In the genomic region with DNA sequence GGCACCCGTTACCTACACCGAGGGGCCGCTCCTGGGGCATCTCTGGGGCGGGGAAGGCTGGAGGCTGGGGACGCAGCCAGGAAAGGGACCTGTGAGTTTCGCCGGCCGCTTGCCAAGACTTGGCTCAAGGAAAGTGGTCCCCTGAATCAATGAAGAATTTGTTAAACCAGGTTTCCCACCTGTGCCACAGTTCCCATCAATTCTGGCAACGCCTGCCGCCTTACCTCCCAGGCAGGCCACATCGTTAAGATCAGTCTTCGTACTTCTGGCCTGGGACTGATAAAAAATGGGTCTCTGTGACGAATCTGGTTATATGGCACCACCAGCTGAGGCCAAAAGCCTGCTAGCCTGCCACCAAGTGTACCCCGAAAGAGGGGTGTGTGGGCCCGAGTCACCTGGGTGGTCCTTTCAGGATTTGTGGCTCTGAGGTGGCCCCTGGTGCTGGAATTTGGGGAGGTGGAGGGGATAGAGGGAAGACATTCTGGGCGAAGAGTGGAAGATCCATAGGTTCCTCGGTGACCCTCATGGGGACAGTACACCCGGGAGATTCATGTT, we compare ENCODE assay signal across 8 cellular contexts. TPM values are rescaled to one million over a fixed set of nuclear protein-coding genes. Genes with fewer than 3 reads are reported as not detected.
DNase-seq lines count a peak whose midpoint lies in the region; TF ChIP-seq lines count a peak whose summit lies in the region.

No MANE protein-coding gene starts in this region.

- H3K4me1 Mint-ChIP-seq in neural progenitor cell: peaks cover 31% of the 10 kb centered on the region

- peak overlapping the region; percentile 62; the same call in 1 of the 2 replicates for H3K9ac ChIP-seq in BLaER1
- peak overlapping the region; percentile 71 for H3K9ac ChIP-seq in OCI-LY3 (ENCODE audit: low read length)
- H3K9ac ChIP-seq in endocrine pancreas (ENCODE audit: control insufficient read depth, insufficient read depth, low read length): peak overlapping the region; percentile 54
- no peak overlapping the region for H3K9ac ChIP-seq in neural progenitor cell

- peak overlapping the region; percentile 82 for H3K4me3 Mint-ChIP-seq in neural progenitor cell

- TF ChIP-seq CTCF in OCI-LY3 (IDR thresholded peaks at IDR 0.05; ENCODE audit: low read depth, low read length): no peak
- no peak for TF ChIP-seq CTCF in neural progenitor cell (IDR thresholded peaks at IDR 0.05)

- H3K27me3 ChIP-seq in BLaER1 (peaks cover 48% of the 10 kb centered on the region), OCI-LY3 (ENCODE audit: low read depth, low read length) (peaks cover 40% of the 10 kb centered on the region), endocrine pancreas (ENCODE audit: control insufficient read depth, insufficient read depth, low read length) (no peaks in the 10 kb centered on the region), neural progenitor cell (peaks cover 60% of the 10 kb centered on the region)

- H3K4me1 ChIP-seq in BLaER1 (peaks cover 59% of the 10 kb centered on the region), OCI-LY3 (ENCODE audit: low read length) (peaks cover 22% of the 10 kb centered on the region), endocrine pancreas (ENCODE audit: control insufficient read depth, insufficient read depth, low read length) (no peaks in the 10 kb centered on the region), neural progenitor cell (no peaks in the 10 kb centered on the region)

- no peaks in the 10 kb centered on the region for H3K36me3 Mint-ChIP-seq in neural progenitor cell

- peak overlapping the region; percentile 83 for H2AFZ ChIP-seq in OCI-LY3 (ENCODE audit: low read depth, low read length)
- H2AFZ ChIP-seq in neural progenitor cell (replicated peaks): peak overlapping the region; percentile 96

- H3K4me3 ChIP-seq in BLaER1 (peak overlapping the region; percentile 74), OCI-LY3 (ENCODE audit: low read length) (peak overlapping the region; percentile 87), endocrine pancreas (ENCODE audit: control insufficient read depth, insufficient read depth, low read length) (no peak overlapping the region), neural progenitor cell (peak overlapping the region; percentile 75)

- H3K27ac ChIP-seq in BLaER1: no peak overlapping the region
- no peak overlapping the region for H3K27ac ChIP-seq in OCI-LY3 (ENCODE audit: low read length)
- H3K27ac ChIP-seq in neural progenitor cell: no peak overlapping the region

- H3K4me2 ChIP-seq in BLaER1: peak overlapping the region; percentile 91
- H3K4me2 ChIP-seq in OCI-LY3 (ENCODE audit: low read length): peak overlapping the region; percentile 99
- H3K4me2 ChIP-seq in neural progenitor cell: peak overlapping the region; percentile 83

- H3K79me2 ChIP-seq in OCI-LY3 (ENCODE audit: low read length): no peaks in the 10 kb centered on the region
- no peaks in the 10 kb centered on the region for H3K79me2 ChIP-seq in neural progenitor cell (ENCODE audit: low read depth)

- H3K27me3 Mint-ChIP-seq in neural progenitor cell (ENCODE audit: insufficient read depth, low read depth): peaks cover 42% of the 10 kb centered on the region

- H3K9me3 ChIP-seq in BLaER1: no peaks in the 10 kb centered on the region
- no peaks in the 10 kb centered on the region for H3K9me3 ChIP-seq in OCI-LY3 (ENCODE audit: insufficient read depth, low read length)
- H3K9me3 ChIP-seq in endocrine pancreas (ENCODE audit: control insufficient read depth, low read length): no peaks in the 10 kb centered on the region
- no peaks in the 10 kb centered on the region for H3K9me3 ChIP-seq in neural progenitor cell (ENCODE audit: low read depth)

- H3F3A ChIP-seq in neural progenitor cell (ENCODE audit: low read depth): peaks cover 20% of the 10 kb centered on the region

- H4K20me1 ChIP-seq in BLaER1: peaks cover 15% of the 10 kb centered on the region
- H4K20me1 ChIP-seq in OCI-LY3 (ENCODE audit: insufficient read depth, low read length): no peaks in the 10 kb centered on the region
- peaks cover 12% of the 10 kb centered on the region for H4K20me1 ChIP-seq in neural progenitor cell (ENCODE audit: low read depth)

- no peak for DNase-seq in neural progenitor cell (ENCODE audit: low spot score)
- DNase-seq in NOMO-1 treated with DMSO at 0.1 percent for 48 hours (lab: John Stamatoyannopoulos, UW; ENCODE audit: unreplicated experiment): no peak
- DNase-seq in pons (ENCODE audit: low spot score): no peak
- DNase-seq in hepatic stellate cell (ENCODE audit: low spot score): no peak
- no peak for DNase-seq in dedifferentiated amniotic fluid mesenchymal stem cell (ENCODE audit: extremely low spot score)

- H3K9me3 Mint-ChIP-seq in neural progenitor cell: no peaks in the 10 kb centered on the region

- H3K27ac Mint-ChIP-seq in neural progenitor cell: no peak overlapping the region

- no peaks in the 10 kb centered on the region for H3K36me3 ChIP-seq in BLaER1
- no peaks in the 10 kb centered on the region for H3K36me3 ChIP-seq in OCI-LY3 (replicated peaks; ENCODE audit: low read depth, low read length)
- H3K36me3 ChIP-seq in endocrine pancreas (ENCODE audit: control insufficient read depth, insufficient read depth, low read length): no peaks in the 10 kb centered on the region
- no peaks in the 10 kb centered on the region for H3K36me3 ChIP-seq in neural progenitor cell

RNA-seq across cellular contexts. Expression of a gene that starts 0.8 kb away (rescaled TPM):
- 0.37 TPM in 1 of 2 replicates, not detected in the other for total RNA-seq in neural progenitor cell (ENCODE audit: low replicate concordance)
